ENCODE assay signal across 8 cellular contexts in the genomic region with DNA sequence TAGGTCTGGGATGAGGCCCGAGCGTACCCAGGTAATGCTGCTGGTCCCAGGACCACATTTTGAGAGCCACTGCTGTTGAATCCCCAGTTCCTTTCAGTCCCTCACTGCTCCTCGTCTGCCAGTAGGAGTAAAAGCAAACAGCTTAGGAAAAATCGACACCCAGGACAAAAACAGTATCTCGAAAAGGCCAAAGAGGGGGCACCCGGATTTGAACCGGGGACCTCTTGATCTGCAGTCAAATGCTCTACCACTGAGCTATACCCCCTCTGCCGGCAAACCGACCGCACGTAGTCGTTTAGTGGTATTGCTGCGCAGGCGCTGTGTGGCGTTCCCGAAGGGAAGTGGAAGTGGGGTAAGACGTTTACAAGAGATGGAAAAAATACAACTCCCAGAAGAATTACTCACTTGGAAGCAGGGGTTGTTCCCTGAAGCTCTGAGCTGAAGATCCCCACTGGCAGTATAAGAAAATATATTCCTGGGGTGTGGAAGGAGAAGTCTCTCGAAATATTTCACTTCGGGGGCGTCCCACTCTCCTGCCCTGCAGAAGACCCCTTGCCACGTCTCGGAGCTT. TPM values are rescaled to one million over a fixed set of nuclear protein-coding genes. Genes with fewer than 3 reads are reported as not detected.
A peak's percentile ranks its signal among the peaks of the same experiment; 100 is the strongest.
DNase-seq lines count a peak whose midpoint lies in the region; ATAC-seq and TF ChIP-seq lines count a peak whose summit lies in the region.

No MANE protein-coding gene starts in this region.

- H3K4ac ChIP-seq in neuronal stem cell (ENCODE audit: low read length), result no peak overlapping the region

- H3K36me3 ChIP-seq in SK-N-MC (ENCODE audit: insufficient read depth, low read length), result no peaks in the 10 kb centered on the region
- H3K36me3 ChIP-seq in neuronal stem cell (replicated peaks in 1 of 2; ENCODE audit: control insufficient read depth in 2 of 2, insufficient read depth in 2 of 2, low read length in 2 of 2), result no peaks in the 10 kb centered on the region
- H3K36me3 ChIP-seq in stomach smooth muscle (ENCODE audit: control insufficient read depth in 2 of 2, insufficient read depth in 2 of 2, low read length in 2 of 2), result no peaks in the 10 kb centered on the region

- H2BK15ac ChIP-seq in neuronal stem cell (ENCODE audit: low read length), result no peak overlapping the region

- peaks cover 2% of the 10 kb centered on the region for H3K79me1 ChIP-seq in neuronal stem cell (ENCODE audit: low read depth, low read length)

- H2BK120ac ChIP-seq in neuronal stem cell (ENCODE audit: low read depth, low read length), result no peak overlapping the region

- H3K27me3 ChIP-seq in neuronal stem cell (ENCODE audit: control insufficient read depth in 3 of 3, insufficient read depth in 3 of 3, low read depth in 1 of 3, low read length in 3 of 3), result peaks cover 11 to 31% (median 30%) of the 10 kb centered on the region in 3 experiments
- H3K27me3 ChIP-seq in stomach smooth muscle (ENCODE audit: control insufficient read depth in 1 of 2, insufficient read depth in 2 of 2, low read length in 2 of 2), result peaks cover 11 to 13% of the 10 kb centered on the region in 2 donors

- H3K18ac ChIP-seq in neuronal stem cell (ENCODE audit: low read length), result peak overlapping the region; percentile 95

- no peak for TF ChIP-seq POLR2A in NB4 (IDR thresholded peaks at IDR 0.05; ENCODE audit: extremely low read depth, insufficient read length)

- H3K9me3 ChIP-seq in SK-N-MC (ENCODE audit: low read depth, low read length) (no peaks in the 10 kb centered on the region), neuronal stem cell (replicated peaks in 1 of 2; ENCODE audit: control insufficient read depth in 2 of 2, insufficient read depth in 1 of 2, low read depth in 1 of 2, low read length in 2 of 2) (no peaks in the 10 kb centered on the region), stomach smooth muscle (ENCODE audit: control insufficient read depth in 2 of 2, low read length in 2 of 2) (no peaks in the 10 kb centered on the region)

- H3K14ac ChIP-seq in neuronal stem cell (ENCODE audit: low read length), result no peak overlapping the region

- no peak overlapping the region for H4K91ac ChIP-seq in neuronal stem cell (ENCODE audit: low read depth, low read length, poor library complexity)

- peak overlapping the region; percentile 62 for H3K27ac ChIP-seq in SK-N-MC
- H3K27ac ChIP-seq in neuronal stem cell (replicated peaks; ENCODE audit: low read length), result peak overlapping the region; percentile 62
- H3K27ac ChIP-seq in stomach smooth muscle (ENCODE audit: low read length), result peak overlapping the region; percentile 79

- H2AFZ ChIP-seq in neuronal stem cell (ENCODE audit: low read length), result peak overlapping the region; percentile 91

- no peak overlapping the region for H2BK5ac ChIP-seq in neuronal stem cell (ENCODE audit: low read length)

- H3K23ac ChIP-seq in neuronal stem cell (ENCODE audit: low read depth, low read length, poor library complexity), result no peak overlapping the region

- H3K9ac ChIP-seq in SK-N-MC (ENCODE audit: insufficient read length) (peak overlapping the region; percentile 75), neuronal stem cell (ENCODE audit: low read depth, low read length, poor library complexity) (peak overlapping the region; percentile 93), stomach smooth muscle (ENCODE audit: low read length in 2 of 2) (peak overlapping the region; percentile 86 to 89)

- no peak for TF ChIP-seq CTCF in NB4 (IDR thresholded peaks at IDR 0.05; ENCODE audit: low read depth, low read length)

- H3K4me1 ChIP-seq in neuronal stem cell (ENCODE audit: control insufficient read depth in 2 of 2, insufficient read depth in 1 of 2, low read depth in 1 of 2, low read length in 2 of 2) (peaks cover 8 to 12% of the 10 kb centered on the region in 2 donors), stomach smooth muscle (ENCODE audit: control insufficient read depth, insufficient read depth, low read length) (peaks cover 29% of the 10 kb centered on the region)

- no peak overlapping the region for H2AK5ac ChIP-seq in neuronal stem cell (ENCODE audit: low read depth, low read length)

- DNase-seq in COR-L47 (lab: John Stamatoyannopoulos, UW) (peak; percentile 69), NB4 (ENCODE audit: low read depth) (peak; percentile 86), SK-N-MC (ENCODE audit: low read depth, low spot score) (peak; percentile 77), germinal center (ENCODE audit: low spot score) (peak; percentile 81), neuronal stem cell (ENCODE audit: low spot score) (peak; percentile 90)
- DNase-seq in activated naive CD4-positive, alpha-beta T cell treated with anti-CD3 and anti-CD28 coated beads, Interleukin-2, amount 50 U/mL, for 16 hours, result peak; percentile 88

- no CpG with 5 or more reads among the region's 22 CpGs for WGBS in neuronal stem cell (ENCODE audit: extremely low coverage in 2 of 2, insufficient read length in 2 of 2, insufficient replicate concordance in 1 of 2), 2 donors

- H3K4me2 ChIP-seq in neuronal stem cell (ENCODE audit: insufficient read depth, low read length, poor library complexity, severe bottlenecking), result peak overlapping the region; percentile 97

- H4K8ac ChIP-seq in neuronal stem cell (ENCODE audit: low read depth, low read length), result no peak overlapping the region

- no peak overlapping the region for H2BK12ac ChIP-seq in neuronal stem cell (ENCODE audit: low read length)

- ATAC-seq in GM21825 (IDR thresholded peaks at IDR 0.05; ENCODE audit: unreplicated experiment), result peak; percentile 37

- peak overlapping the region; percentile 92 for H3K4me3 ChIP-seq in NB4 (ENCODE audit: low read depth, low read length)
- H3K4me3 ChIP-seq in SK-N-MC, result peak overlapping the region; percentile 95
- H3K4me3 ChIP-seq in neuronal stem cell (ENCODE audit: low read length in 2 of 2), result peak overlapping the region; percentile 85 to 97
- peak overlapping the region; percentile 91 to 99 for H3K4me3 ChIP-seq in stomach smooth muscle (ENCODE audit: low read length in 2 of 2)

RNA-seq across cellular contexts. Expression of gene PLXDC1, which starts 2.2 kb away (rescaled TPM):
- 0.56 TPM for polyA plus RNA-seq in neuronal stem cell (2013, experiment 1 of 2)
- polyA plus RNA-seq in neuronal stem cell (2013, experiment 2 of 2), result 0.46 TPM

RNA-seq across cellular contexts. Expression of gene ARL5C, which starts 12.3 kb away (rescaled TPM):
- polyA plus RNA-seq in neuronal stem cell (2013, experiment 1 of 2), result not detected
- not detected for polyA plus RNA-seq in neuronal stem cell (2013, experiment 2 of 2)

RNA-seq across cellular contexts. Expression of gene CACNB1, which starts 43.8 kb away (rescaled TPM):
- 5.8 TPM for polyA plus RNA-seq in neuronal stem cell (2013, experiment 1 of 2)
- polyA plus RNA-seq in neuronal stem cell (2013, experiment 2 of 2), result 5.9 TPM

RNA-seq across cellular contexts. Expression of gene RPL19, which starts 46.5 kb away (rescaled TPM):
- 2,934 TPM for polyA plus RNA-seq in neuronal stem cell (2013, experiment 1 of 2)
- polyA plus RNA-seq in neuronal stem cell (2013, experiment 2 of 2), result 2,874 TPM

Comparison
In these comparisons a context has a peak if more than half of its experiments do, and no peak if none do; other contexts are left out.
1. Peak in every context shown above with its lines: DNase-seq, ATAC-seq, H3K4me3 ChIP-seq and H3K27ac ChIP-seq.